Comparison of ENCODE assay signal across 1 cellular context in the genomic region with DNA sequence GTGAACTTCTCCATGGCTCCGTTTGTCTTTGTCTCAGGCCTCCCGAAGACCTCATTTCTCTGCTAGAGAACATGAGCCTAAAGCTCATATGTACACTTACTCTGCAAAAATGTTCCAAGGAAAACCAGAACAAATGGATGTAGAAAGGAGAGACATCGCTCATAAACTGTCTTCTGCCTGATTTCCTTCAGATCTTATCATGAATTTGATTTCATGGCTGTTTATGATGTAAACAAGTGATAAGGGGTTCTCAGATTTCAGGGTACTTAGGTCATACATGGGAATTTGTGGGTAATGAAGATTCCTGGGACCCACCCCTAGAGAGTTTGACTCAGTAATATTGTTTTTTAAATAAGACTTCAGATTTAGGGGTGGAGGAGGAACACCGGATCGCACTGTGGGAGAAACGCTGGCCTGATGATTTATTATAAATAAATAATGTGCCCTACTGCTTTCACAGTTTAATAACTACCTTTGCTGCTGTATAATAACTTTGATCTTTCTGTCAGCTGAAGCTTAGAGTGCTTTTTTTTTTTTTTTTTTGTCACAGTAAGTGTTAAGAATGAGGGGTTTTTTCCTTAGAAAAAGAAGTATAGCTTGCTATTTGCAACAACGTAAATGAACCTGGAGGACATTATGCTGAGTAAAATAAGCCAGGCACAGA.
TF ChIP-seq lines count a peak whose summit lies in the region.

No MANE protein-coding gene starts in this region.

TF ChIP-seq in HEK293, 187 proteins besides CTCF, POLR2A, EP300 and RAD21 (continued from another document and continues in another):
- TF ChIP-seq ZNF362 (tag by site-specific recombination; IDR thresholded peaks at IDR 0.05): 0 out of 2 replicates have a peak, but pooled peaks have one; percentile 25
- TF ChIP-seq ZNF623 (tag by site-specific recombination; IDR thresholded peaks at IDR 0.05): no peak
- peak; percentile 83 for TF ChIP-seq ZNF629 (tag by site-specific recombination; IDR thresholded peaks at IDR 0.05)
- peak; percentile 83 for TF ChIP-seq ZBTB17 (tag by site-specific recombination; IDR thresholded peaks at IDR 0.05)
- TF ChIP-seq ZFHX2 (tag by site-specific recombination; conservative IDR thresholded peaks at IDR 0.05): no peak
- TF ChIP-seq ZNF561 (tag by site-specific recombination; IDR thresholded peaks at IDR 0.05; ENCODE audit: borderline replicate concordance): 0 out of 2 replicates have a peak, but pooled peaks have one; percentile 54
- no peak for TF ChIP-seq ZNF645 (tag by site-specific recombination; IDR thresholded peaks at IDR 0.05)
- TF ChIP-seq ZNF843 (tag by site-specific recombination; IDR thresholded peaks at IDR 0.05): peak; percentile 89
- TF ChIP-seq ZNF2 (tag by site-specific recombination; IDR thresholded peaks at IDR 0.05): no peak
- peak; percentile 35; the same call in 1 of the 2 replicates for TF ChIP-seq ZNF76 (tag by site-specific recombination; IDR thresholded peaks at IDR 0.05; ENCODE audit: borderline replicate concordance, low read depth)
- TF ChIP-seq ZNF530 (tag by site-specific recombination; IDR thresholded peaks at IDR 0.05; ENCODE audit: low read depth): no peak
- peak; percentile 62 for TF ChIP-seq KLF10 (tag by site-specific recombination; IDR thresholded peaks at IDR 0.05)
- no peak for TF ChIP-seq ZNF624 (tag by site-specific recombination; IDR thresholded peaks at IDR 0.05)
- TF ChIP-seq ZNF792 (tag by site-specific recombination; IDR thresholded peaks at IDR 0.05): no peak
- TF ChIP-seq KLF7 (tag by site-specific recombination; IDR thresholded peaks at IDR 0.05; ENCODE audit: borderline replicate concordance): no peak
- TF ChIP-seq SP3 (tag by site-specific recombination; IDR thresholded peaks at IDR 0.05): no peak
- TF ChIP-seq ZBTB20 (tag by site-specific recombination; IDR thresholded peaks at IDR 0.05): peak; percentile 54; the same call in 1 of the 2 replicates
- no peak for TF ChIP-seq ZNF626 (tag by site-specific recombination; IDR thresholded peaks at IDR 0.05)
- no peak for TF ChIP-seq ZNF16 (tag by site-specific recombination; IDR thresholded peaks at IDR 0.05; ENCODE audit: low read depth)
- no peak for TF ChIP-seq ZBTB10 (tag by site-specific recombination; IDR thresholded peaks at IDR 0.05)
- no peak for TF ChIP-seq ZNF121 (tag by site-specific recombination; IDR thresholded peaks at IDR 0.05)
- peak; percentile 64; the same call in 1 of the 2 replicates for TF ChIP-seq ZXDB (tag by site-specific recombination; IDR thresholded peaks at IDR 0.05)
- TF ChIP-seq ZNF747 (tag by site-specific recombination; IDR thresholded peaks at IDR 0.05): no peak
- no peak for TF ChIP-seq GLI2 (tag by site-specific recombination; IDR thresholded peaks at IDR 0.05; ENCODE audit: borderline replicate concordance, low read depth)
- peak; percentile 67; the same call in 1 of the 2 replicates for TF ChIP-seq OSR2 (tag by site-specific recombination; IDR thresholded peaks at IDR 0.05)
- TF ChIP-seq, protein P1, sequence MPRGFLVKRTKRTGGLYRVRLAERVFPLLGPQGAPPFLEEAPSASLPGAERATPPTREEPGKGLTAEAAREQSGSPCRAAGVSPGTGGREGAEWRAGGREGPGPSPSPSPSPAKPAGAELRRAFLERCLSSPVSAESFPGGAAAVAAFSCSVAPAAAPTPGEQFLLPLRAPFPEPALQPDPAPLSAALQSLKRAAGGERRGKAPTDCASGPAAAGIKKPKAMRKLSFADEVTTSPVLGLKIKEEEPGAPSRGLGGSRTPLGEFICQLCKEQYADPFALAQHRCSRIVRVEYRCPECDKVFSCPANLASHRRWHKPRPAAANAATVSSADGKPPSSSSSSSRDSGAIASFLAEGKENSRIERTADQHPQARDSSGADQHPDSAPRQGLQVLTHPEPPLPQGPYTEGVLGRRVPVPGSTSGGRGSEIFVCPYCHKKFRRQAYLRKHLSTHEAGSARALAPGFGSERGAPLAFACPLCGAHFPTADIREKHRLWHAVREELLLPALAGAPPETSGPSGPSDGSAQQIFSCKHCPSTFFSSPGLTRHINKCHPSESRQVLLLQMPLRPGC (tag by site-specific recombination; IDR thresholded peaks at IDR 0.05): 0 out of 2 replicates have a peak, but pooled peaks have one; percentile 36
- TF ChIP-seq ZNF518A (tag by site-specific recombination; conservative IDR thresholded peaks at IDR 0.05; ENCODE audit: low read depth): no peak; the same call in 1 of the 2 replicates
- TF ChIP-seq BCL6B (tag by site-specific recombination; IDR thresholded peaks at IDR 0.05): peak; percentile 44; the same call in 1 of the 2 replicates
- TF ChIP-seq, protein P2, sequence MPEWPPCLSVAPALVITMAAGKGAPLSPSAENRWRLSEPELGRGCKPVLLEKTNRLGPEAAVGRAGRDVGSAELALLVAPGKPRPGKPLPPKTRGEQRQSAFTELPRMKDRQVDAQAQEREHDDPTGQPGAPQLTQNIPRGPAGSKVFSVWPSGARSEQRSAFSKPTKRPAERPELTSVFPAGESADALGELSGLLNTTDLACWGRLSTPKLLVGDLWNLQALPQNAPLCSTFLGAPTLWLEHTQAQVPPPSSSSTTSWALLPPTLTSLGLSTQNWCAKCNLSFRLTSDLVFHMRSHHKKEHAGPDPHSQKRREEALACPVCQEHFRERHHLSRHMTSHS (tag by site-specific recombination; IDR thresholded peaks at IDR 0.05): no peak
- 0 out of 2 replicates have a peak, but pooled peaks have one; percentile 28 for TF ChIP-seq HIC1 (tag by site-specific recombination; IDR thresholded peaks at IDR 0.05)
- TF ChIP-seq ZSCAN5A (tag by site-specific recombination; IDR thresholded peaks at IDR 0.05): no peak
- TF ChIP-seq FEZF1 (tag by site-specific recombination; IDR thresholded peaks at IDR 0.05): peak; percentile 65
- peak; percentile 82 for TF ChIP-seq ZFP69B (tag by site-specific recombination; IDR thresholded peaks at IDR 0.05)
- peak; percentile 88 for TF ChIP-seq ZNF366 (tag by site-specific recombination; conservative IDR thresholded peaks at IDR 0.05)
- 0 out of 2 replicates have a peak, but pooled peaks have one; percentile 21 for TF ChIP-seq ZBTB1 (tag by site-specific recombination; IDR thresholded peaks at IDR 0.05)
- peak; percentile 18 for TF ChIP-seq ZNF510 (tag by site-specific recombination; IDR thresholded peaks at IDR 0.05; ENCODE audit: insufficient replicate concordance)
- TF ChIP-seq, protein P3, sequence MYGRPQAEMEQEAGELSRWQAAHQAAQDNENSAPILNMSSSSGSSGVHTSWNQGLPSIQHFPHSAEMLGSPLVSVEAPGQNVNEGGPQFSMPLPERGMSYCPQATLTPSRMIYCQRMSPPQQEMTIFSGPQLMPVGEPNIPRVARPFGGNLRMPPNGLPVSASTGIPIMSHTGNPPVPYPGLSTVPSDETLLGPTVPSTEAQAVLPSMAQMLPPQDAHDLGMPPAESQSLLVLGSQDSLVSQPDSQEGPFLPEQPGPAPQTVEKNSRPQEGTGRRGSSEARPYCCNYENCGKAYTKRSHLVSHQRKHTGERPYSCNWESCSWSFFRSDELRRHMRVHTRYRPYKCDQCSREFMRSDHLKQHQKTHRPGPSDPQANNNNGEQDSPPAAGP (tag by site-specific recombination; IDR thresholded peaks at IDR 0.05): peak; percentile 68; the same call in 1 of the 2 replicates
